20 cellular contexts compared by ENCODE assay signal in genomic region chr1:172138636-172139035, GRCh38.
A peak's percentile ranks its signal among the peaks of the same experiment; 100 is the strongest.
DNase-seq lines count a peak whose midpoint lies in the region; ATAC-seq and TF ChIP-seq lines count a peak whose summit lies in the region.
"Had no signal": no experiment of that assay in that cellular context is flagged by ENCODE, and none has a peak within 500 bp of the region (broad histone marks: within the 10 kb centered on the region; RNA-seq: fewer than 3 reads in every experiment).

No MANE protein-coding gene starts in this region.

- H3K36me3 ChIP-seq in RWPE2 (ENCODE audit: low read depth) = no peaks in the 10 kb centered on the region
- H3K36me3 ChIP-seq in smooth muscle cell (ENCODE audit: low read depth) = peaks cover 5% of the 10 kb centered on the region
- H3K36me3 ChIP-seq: neutrophil had no signal

- H3F3A ChIP-seq in smooth muscle cell (ENCODE audit: low read depth) = peaks cover 62% of the 10 kb centered on the region

- peaks cover 59% of the 10 kb centered on the region for H4K20me1 ChIP-seq in smooth muscle cell (ENCODE audit: low read depth)

- H3K27ac ChIP-seq in RWPE2 (ENCODE audit: poor library complexity, severe bottlenecking) (no peak overlapping the region), smooth muscle cell (ENCODE audit: low read depth) (peak overlapping the region; percentile 98)
- H3K27ac ChIP-seq: neutrophil had no signal

- H2AFZ ChIP-seq in smooth muscle cell (ENCODE audit: low read depth) = no peak overlapping the region
- H2AFZ ChIP-seq: GM23338 had no signal

- peak; percentile 68; the same call in 2 of the 3 replicates for ATAC-seq in RWPE2 (ENCODE audit: low read depth)
- ATAC-seq: GM23338, left colon, mucosa of descending colon had no signal

- H3K4me3 ChIP-seq in RWPE2 (ENCODE audit: severe bottlenecking) = no peak overlapping the region
- H3K4me3 ChIP-seq in smooth muscle cell = peak overlapping the region; percentile 72
- H3K4me3 ChIP-seq: GM23338, mucosa of descending colon had no signal

- peak; percentile 21 for DNase-seq in Daoy (ENCODE audit: low read depth)
- no peak for DNase-seq in RWPE2 (ENCODE audit: low spot score)
- peak; percentile 15 for DNase-seq in fibroblast of peridontal ligament (ENCODE audit: extremely low read depth)
- no peak for DNase-seq in smooth muscle cell (lab: John Stamatoyannopoulos, UW; ENCODE audit: unreplicated experiment)
- no peak for DNase-seq in NCI-H2171 treated with DMSO at 0.1 percent for 48 hours (lab: John Stamatoyannopoulos, UW)
- DNase-seq in NCI-H82 treated with DMSO at 0.1 percent for 48 hours (lab: John Stamatoyannopoulos, UW; ENCODE audit: unreplicated experiment) = no peak
- no peak for DNase-seq in T-helper 9 cell
- no peak for DNase-seq in activated naive CD4-positive, alpha-beta T cell (lab: John Stamatoyannopoulos, UW)
- DNase-seq: activated B cell treated with CpG ODN at 0.5 μM for 24 hours; central memory CD4-positive, alpha-beta T cell; effector CD8-positive, alpha-beta T cell; left colon; mucosa of descending colon; NCI-H1694 treated with DMSO at 0.1 percent for 48 hours; NCI-H446; SIG-M5; stimulated activated naive CD4-positive, alpha-beta T cell treated with Interleukin-2 at 50 U/mL for 16 hours; T-helper 2 cell had no signal

- H3K79me2 ChIP-seq in smooth muscle cell (ENCODE audit: low read depth) = peaks cover 43% of the 10 kb centered on the region

- H3K9me3 ChIP-seq in RWPE2 (ENCODE audit: severe bottlenecking) (no peaks in the 10 kb centered on the region), smooth muscle cell (replicated peaks; ENCODE audit: low read depth) (no peaks in the 10 kb centered on the region)
- H3K9me3 ChIP-seq: mucosa of descending colon, neutrophil had no signal

- no peaks in the 10 kb centered on the region for H3K27me3 ChIP-seq in RWPE2 (ENCODE audit: insufficient read depth, poor library complexity, severe bottlenecking)
- no peaks in the 10 kb centered on the region for H3K27me3 ChIP-seq in smooth muscle cell (ENCODE audit: low read depth)
- H3K27me3 ChIP-seq: neutrophil had no signal

- H3K4me2 ChIP-seq in smooth muscle cell = peak overlapping the region; percentile 94
- H3K4me2 ChIP-seq: GM23338 had no signal

- TF ChIP-seq CTCF in RWPE2 (IDR thresholded peaks at IDR 0.05; ENCODE audit: poor library complexity, severe bottlenecking) (no peak), smooth muscle cell (IDR thresholded peaks at IDR 0.05; ENCODE audit: borderline replicate concordance, insufficient read depth, poor library complexity, severe bottlenecking) (no peak)

- WGBS in smooth muscle cell (ENCODE audit: low lambda C conversion rate) = 86% methylated on average over 2 of the region's 2 CpGs

- H3K4me1 ChIP-seq in RWPE2 (ENCODE audit: insufficient read depth, poor library complexity, severe bottlenecking) (peaks cover 9% of the 10 kb centered on the region), smooth muscle cell (ENCODE audit: low read depth) (peaks cover 21% of the 10 kb centered on the region)

- no peak overlapping the region for H3K9ac ChIP-seq in smooth muscle cell (ENCODE audit: low read depth)

Comparison
In these comparisons a context has a peak if more than half of its experiments do, and no peak if none do; other contexts are left out.
1. DNase-seq: peak in Daoy (single experiment) and fibroblast of peridontal ligament (single experiment); none in RWPE2 (single experiment), smooth muscle cell (single experiment), NCI-H2171 treated with DMSO at 0.1 percent for 48 hours (single experiment), NCI-H82 treated with DMSO at 0.1 percent for 48 hours (single experiment), T-helper 9 cell (single experiment) and activated naive CD4-positive, alpha-beta T cell (0 of 4).